ENCODE assay signal across 4 cellular contexts in the genomic region with DNA sequence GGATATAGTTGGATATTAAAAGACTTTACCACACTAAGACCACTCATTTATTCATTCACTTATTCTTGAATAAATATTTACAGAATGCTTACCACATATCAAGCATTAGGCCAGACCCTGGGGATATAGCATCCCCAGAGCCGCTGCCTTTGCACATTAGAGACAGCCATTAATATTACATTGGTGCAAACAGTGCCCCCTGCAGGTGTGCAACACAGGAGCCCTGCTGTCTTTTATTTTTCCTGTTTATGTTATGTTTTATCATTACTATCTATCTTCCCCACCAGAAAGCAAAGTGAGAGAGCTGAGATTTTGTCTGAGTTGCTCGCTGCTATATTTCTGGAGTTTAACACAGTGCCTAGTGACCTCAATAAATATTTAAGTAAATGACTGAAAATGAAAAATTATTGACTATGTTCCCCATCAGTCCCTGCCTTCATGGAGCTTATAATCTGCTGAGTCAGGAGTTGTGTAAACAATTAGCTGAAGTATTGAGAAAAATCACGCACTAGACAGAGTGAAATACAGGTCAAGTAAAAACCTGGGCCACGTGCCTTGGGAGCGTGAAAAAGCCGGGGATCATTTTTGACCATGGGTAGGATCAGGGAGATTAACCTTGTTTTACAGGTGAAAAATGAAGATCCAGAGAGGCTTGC.
TF ChIP-seq lines count a peak whose summit lies in the region.

No MANE protein-coding gene starts in this region.

TF ChIP-seq in SK-N-SH, 30 proteins besides CTCF, POLR2A, EP300 and RAD21:
- TF ChIP-seq MEF2A (IDR thresholded peaks at IDR 0.05; ENCODE audit: borderline replicate concordance, low read depth) = no peak

TF ChIP-seq in SK-N-SH treated with all-trans-retinoic acid at 6 μM for 48 hours, 23 proteins besides CTCF, POLR2A, EP300 and RAD21:
- no peak for TF ChIP-seq OSR1 (CRISPR knock-in tag; IDR thresholded peaks at IDR 0.05)
- TF ChIP-seq, protein P1, sequence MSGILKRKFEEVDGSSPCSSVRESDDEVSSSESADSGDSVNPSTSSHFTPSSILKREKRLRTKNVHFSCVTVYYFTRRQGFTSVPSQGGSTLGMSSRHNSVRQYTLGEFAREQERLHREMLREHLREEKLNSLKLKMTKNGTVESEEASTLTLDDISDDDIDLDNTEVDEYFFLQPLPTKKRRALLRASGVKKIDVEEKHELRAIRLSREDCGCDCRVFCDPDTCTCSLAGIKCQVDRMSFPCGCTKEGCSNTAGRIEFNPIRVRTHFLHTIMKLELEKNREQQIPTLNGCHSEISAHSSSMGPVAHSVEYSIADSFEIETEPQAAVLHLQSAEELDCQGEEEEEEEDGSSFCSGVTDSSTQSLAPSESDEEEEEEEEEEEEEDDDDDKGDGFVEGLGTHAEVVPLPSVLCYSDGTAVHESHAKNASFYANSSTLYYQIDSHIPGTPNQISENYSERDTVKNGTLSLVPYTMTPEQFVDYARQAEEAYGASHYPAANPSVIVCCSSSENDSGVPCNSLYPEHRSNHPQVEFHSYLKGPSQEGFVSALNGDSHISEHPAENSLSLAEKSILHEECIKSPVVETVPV (CRISPR knock-in tag; IDR thresholded peaks at IDR 0.05) = no peak
TF ChIP-seq in SK-N-SH treated with all-trans-retinoic acid at 6 μM for 48 hours: peak in this region for 0.

TF ChIP-seq in HCT116, 20 proteins besides CTCF, POLR2A, EP300 and RAD21:
- TF ChIP-seq, protein P2, sequence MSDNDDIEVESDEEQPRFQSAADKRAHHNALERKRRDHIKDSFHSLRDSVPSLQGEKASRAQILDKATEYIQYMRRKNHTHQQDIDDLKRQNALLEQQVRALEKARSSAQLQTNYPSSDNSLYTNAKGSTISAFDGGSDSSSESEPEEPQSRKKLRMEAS (IDR thresholded peaks at IDR 0.05) = no peak
- no peak for TF ChIP-seq YY1 (IDR thresholded peaks at IDR 0.05; ENCODE audit: extremely low read depth, insufficient replicate concordance, low read depth, low read length)
- no peak for TF ChIP-seq CEBPB (IDR thresholded peaks at IDR 0.05; ENCODE audit: low read depth)
TF ChIP-seq in HCT116: peak in this region for 0.

TF ChIP-seq in K562, 482 proteins besides CTCF, POLR2A, EP300 and RAD21:
- TF ChIP-seq SIN3A (IDR thresholded peaks at IDR 0.05; ENCODE audit: borderline replicate concordance in 2 of 2, control insufficient read depth in 1 of 2, low read depth in 2 of 2, low read length in 2 of 2) (no peak), ZNF79 (CRISPR knock-in tag; IDR thresholded peaks at IDR 0.05; ENCODE audit: low read depth) (no peak), HDAC3 (IDR thresholded peaks at IDR 0.05; ENCODE audit: borderline replicate concordance, partially characterized antibody) (no peak), C11orf30 (IDR thresholded peaks at IDR 0.05; ENCODE audit: low read depth) (peak; percentile 49), MAFK (IDR thresholded peaks at IDR 0.05; ENCODE audit: low read length) (peak; percentile 83), PCBP2 (IDR thresholded peaks at IDR 0.05; ENCODE audit: low read depth, low read length, poor library complexity, severe bottlenecking) (no peak), MAFG (tag; conservative IDR thresholded peaks at IDR 0.05) (peak; percentile 67), MAFF (IDR thresholded peaks at IDR 0.05; ENCODE audit: low read length) (peak; percentile 77), WHSC1 (IDR thresholded peaks at IDR 0.05; ENCODE audit: low read length) (no peak), ZNF316 (IDR thresholded peaks at IDR 0.05) (peak; percentile 76)
- TF ChIP-seq, protein P3, sequence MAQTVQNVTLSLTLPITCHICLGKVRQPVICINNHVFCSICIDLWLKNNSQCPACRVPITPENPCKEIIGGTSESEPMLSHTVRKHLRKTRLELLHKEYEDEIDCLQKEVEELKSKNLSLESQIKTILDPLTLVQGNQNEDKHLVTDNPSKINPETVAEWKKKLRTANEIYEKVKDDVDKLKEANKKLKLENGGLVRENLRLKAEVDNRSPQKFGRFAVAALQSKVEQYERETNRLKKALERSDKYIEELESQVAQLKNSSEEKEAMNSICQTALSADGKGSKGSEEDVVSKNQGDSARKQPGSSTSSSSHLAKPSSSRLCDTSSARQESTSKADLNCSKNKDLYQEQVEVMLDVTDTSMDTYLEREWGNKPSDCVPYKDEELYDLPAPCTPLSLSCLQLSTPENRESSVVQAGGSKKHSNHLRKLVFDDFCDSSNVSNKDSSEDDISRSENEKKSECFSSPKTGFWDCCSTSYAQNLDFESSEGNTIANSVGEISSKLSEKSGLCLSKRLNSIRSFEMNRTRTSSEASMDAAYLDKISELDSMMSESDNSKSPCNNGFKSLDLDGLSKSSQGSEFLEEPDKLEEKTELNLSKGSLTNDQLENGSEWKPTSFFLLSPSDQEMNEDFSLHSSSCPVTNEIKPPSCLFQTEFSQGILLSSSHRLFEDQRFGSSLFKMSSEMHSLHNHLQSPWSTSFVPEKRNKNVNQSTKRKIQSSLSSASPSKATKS (CRISPR knock-in tag; IDR thresholded peaks at IDR 0.05) = no peak
- TF ChIP-seq, protein P4, sequence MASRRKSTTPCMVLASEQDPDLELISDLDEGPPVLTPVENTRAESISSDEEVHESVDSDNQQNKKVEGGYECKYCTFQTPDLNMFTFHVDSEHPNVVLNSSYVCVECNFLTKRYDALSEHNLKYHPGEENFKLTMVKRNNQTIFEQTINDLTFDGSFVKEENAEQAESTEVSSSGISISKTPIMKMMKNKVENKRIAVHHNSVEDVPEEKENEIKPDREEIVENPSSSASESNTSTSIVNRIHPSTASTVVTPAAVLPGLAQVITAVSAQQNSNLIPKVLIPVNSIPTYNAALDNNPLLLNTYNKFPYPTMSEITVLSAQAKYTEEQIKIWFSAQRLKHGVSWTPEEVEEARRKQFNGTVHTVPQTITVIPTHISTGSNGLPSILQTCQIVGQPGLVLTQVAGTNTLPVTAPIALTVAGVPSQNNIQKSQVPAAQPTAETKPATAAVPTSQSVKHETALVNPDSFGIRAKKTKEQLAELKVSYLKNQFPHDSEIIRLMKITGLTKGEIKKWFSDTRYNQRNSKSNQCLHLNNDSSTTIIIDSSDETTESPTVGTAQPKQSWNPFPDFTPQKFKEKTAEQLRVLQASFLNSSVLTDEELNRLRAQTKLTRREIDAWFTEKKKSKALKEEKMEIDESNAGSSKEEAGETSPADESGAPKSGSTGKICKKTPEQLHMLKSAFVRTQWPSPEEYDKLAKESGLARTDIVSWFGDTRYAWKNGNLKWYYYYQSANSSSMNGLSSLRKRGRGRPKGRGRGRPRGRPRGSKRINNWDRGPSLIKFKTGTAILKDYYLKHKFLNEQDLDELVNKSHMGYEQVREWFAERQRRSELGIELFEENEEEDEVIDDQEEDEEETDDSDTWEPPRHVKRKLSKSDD (conservative IDR thresholded peaks at IDR 0.05; ENCODE audit: low read length) = no peak
- TF ChIP-seq, protein P5, sequence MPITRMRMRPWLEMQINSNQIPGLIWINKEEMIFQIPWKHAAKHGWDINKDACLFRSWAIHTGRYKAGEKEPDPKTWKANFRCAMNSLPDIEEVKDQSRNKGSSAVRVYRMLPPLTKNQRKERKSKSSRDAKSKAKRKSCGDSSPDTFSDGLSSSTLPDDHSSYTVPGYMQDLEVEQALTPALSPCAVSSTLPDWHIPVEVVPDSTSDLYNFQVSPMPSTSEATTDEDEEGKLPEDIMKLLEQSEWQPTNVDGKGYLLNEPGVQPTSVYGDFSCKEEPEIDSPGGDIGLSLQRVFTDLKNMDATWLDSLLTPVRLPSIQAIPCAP (CRISPR knock-in tag; IDR thresholded peaks at IDR 0.05; ENCODE audit: borderline replicate concordance) = no peak
